In genomic region chr9:132857601-132858342, GRCh38 we compare ENCODE assay signal across 11 cellular contexts. TPM values are rescaled to one million over a fixed set of nuclear protein-coding genes. Genes with fewer than 3 reads are reported as not detected.
DNase-seq lines count a peak whose midpoint lies in the region; ATAC-seq, FAIRE-seq and TF ChIP-seq lines count a peak whose summit lies in the region.
"Had no signal": no experiment of that assay in that cellular context is flagged by ENCODE, and none has a peak within 500 bp of the region (broad histone marks: within the 10 kb centered on the region; RNA-seq: fewer than 3 reads in every experiment).

No MANE protein-coding gene starts in this region.

- no peak overlapping the region for H3K18ac ChIP-seq in trophoblast cell (ENCODE audit: low read length)

- H3K27ac ChIP-seq in trophoblast cell (ENCODE audit: low read depth, low read length) (no peak overlapping the region), gastroesophageal sphincter (peak overlapping the region in 2 of 4 donors; percentile 10 to 64)

- H3K9me3 ChIP-seq in trophoblast cell (ENCODE audit: insufficient read depth, low read depth, low read length) (no peaks in the 10 kb centered on the region), gastroesophageal sphincter (no peaks in the 10 kb centered on the region)

- H2AK5ac ChIP-seq in trophoblast cell (ENCODE audit: low read length): no peak overlapping the region

- no peak overlapping the region for H4K91ac ChIP-seq in trophoblast cell (ENCODE audit: low read depth, low read length)

- H3K4me1 ChIP-seq in trophoblast cell (ENCODE audit: control insufficient read depth in 1 of 2, insufficient read depth in 2 of 2, low read length in 2 of 2): no peaks in the 10 kb centered on the region
- H3K4me1 ChIP-seq in gastroesophageal sphincter: peaks cover 0 to 17% (median 0%) of the 10 kb centered on the region in 3 donors

- H3K36me3 ChIP-seq in trophoblast cell (ENCODE audit: control insufficient read depth in 1 of 2, insufficient read depth in 2 of 2, low read length in 2 of 2): no peaks in the 10 kb centered on the region
- H3K36me3 ChIP-seq in gastroesophageal sphincter: no peaks in the 10 kb centered on the region

- H3K4me3 ChIP-seq in trophoblast cell (ENCODE audit: low read depth, low read length) (no peak overlapping the region), gastroesophageal sphincter (no peak overlapping the region)

- no peak overlapping the region for H2BK5ac ChIP-seq in trophoblast cell (ENCODE audit: low read depth, low read length, poor library complexity)

- H3K79me2 ChIP-seq in trophoblast cell (ENCODE audit: control insufficient read depth, insufficient read depth, low read length, poor library complexity): no peaks in the 10 kb centered on the region

- no peak overlapping the region for H3K4me2 ChIP-seq in trophoblast cell (ENCODE audit: low read length)

- no peak overlapping the region for H3K14ac ChIP-seq in trophoblast cell (ENCODE audit: low read length)

- H3K4ac ChIP-seq in trophoblast cell (ENCODE audit: low read depth, low read length): no peak overlapping the region

- no peak for TF ChIP-seq POLR2A in H54 (IDR thresholded peaks at IDR 0.05; ENCODE audit: low read depth, low read length)
- TF ChIP-seq POLR2A in gastroesophageal sphincter (IDR thresholded peaks at IDR 0.05): no peak

- no peak overlapping the region for H2AFZ ChIP-seq in trophoblast cell (ENCODE audit: insufficient read depth, low read length, poor library complexity)

- H2BK120ac ChIP-seq in trophoblast cell (ENCODE audit: insufficient read depth, low read length, poor library complexity): no peak overlapping the region

- no CpG with 5 or more reads among the region's 24 CpGs for WGBS in trophoblast cell (ENCODE audit: extremely low coverage, insufficient coverage, insufficient read length)
- WGBS in gastroesophageal sphincter (ENCODE audit: low coverage in 1 of 2), 2 donors: 78% methylated on average over 11 of the region's 24 CpGs; no CpG with 5 or more reads in 1 of the 2 donors

- no peaks in the 10 kb centered on the region for H3K79me1 ChIP-seq in trophoblast cell (ENCODE audit: low read length)

- no peak overlapping the region for H3K9ac ChIP-seq in trophoblast cell (ENCODE audit: low read length)

- no peak overlapping the region for H3K23ac ChIP-seq in trophoblast cell (ENCODE audit: low read length)

- no peak for TF ChIP-seq CTCF in gastroesophageal sphincter (IDR thresholded peaks at IDR 0.05)

- no peak overlapping the region for H4K12ac ChIP-seq in trophoblast cell (ENCODE audit: low read depth, low read length)

- H3K27me3 ChIP-seq in trophoblast cell (ENCODE audit: insufficient read depth, low read length) (no peaks in the 10 kb centered on the region), gastroesophageal sphincter (no peaks in the 10 kb centered on the region)

- DNase-seq in A172 (ENCODE audit: low spot score) (peak; percentile 42), H54 (ENCODE audit: insufficient read length, low spot score) (peak; percentile 82), amniotic epithelial cell (ENCODE audit: low read depth) (peak; percentile 22), iPS-NIHi11 (ENCODE audit: low spot score) (peak; percentile 59), trophoblast cell (no peak), activated gamma-delta T cell treated with Interleukin-2 at 50 U/mL for 16 hours (no peak)
- DNase-seq: NCI-H524 treated with DMSO at 0.1 percent for 48 hours, T-cell had no signal

- H4K8ac ChIP-seq in trophoblast cell (ENCODE audit: low read depth, low read length): no peak overlapping the region

- FAIRE-seq in H54 (lab: Jason Lieb, UNC): no peak

- TF ChIP-seq EP300 in gastroesophageal sphincter (IDR thresholded peaks at IDR 0.05): no peak

- H2BK12ac ChIP-seq in trophoblast cell (ENCODE audit: low read length): no peak overlapping the region

- ATAC-seq in HG03139 (IDR thresholded peaks at IDR 0.05; ENCODE audit: unreplicated experiment) (no peak), gastroesophageal sphincter (no peak)
- ATAC-seq: stimulated activated memory B cell treated with anti-CD40 and anti-IgM and Interleukin-4, amounts not matched to agents 10 μg/mL and 1 μg/mL and 100 μg/mL, for 72 hours; T-cell had no signal

RNA-seq across cellular contexts. Expression of gene AK8, which starts 20.3 kb away (rescaled TPM):
- total RNA-seq in A172 (2014; rRNA removed; shearing (Covaris generic)): 0.43 and 0.90 TPM in 2 replicates
- 0.19 and 0.34 TPM in 2 replicates for polyA plus RNA-seq in trophoblast cell (2013)
- total RNA-seq in gastroesophageal sphincter: under 1 TPM; 0.31 to 0.81 (median 0.63) TPM
- total RNA-seq: T-cell had no signal

RNA-seq across cellular contexts. Expression of gene SPACA9, which starts 20.9 kb away (rescaled TPM):
- total RNA-seq in A172 (2014; rRNA removed; shearing (Covaris generic)): 5.1 and 9.6 TPM in 2 replicates
- 2.5 and 2.7 TPM in 2 replicates for polyA plus RNA-seq in trophoblast cell (2013)
- total RNA-seq in gastroesophageal sphincter: 1 to 10 TPM; 2.6 to 8.2 (median 3.9) TPM

Comparison
In these comparisons a context has a peak if more than half of its experiments do, and no peak if none do; other contexts are left out.
1. DNase-seq: peak in A172 (single experiment), H54 (single experiment), amniotic epithelial cell (single experiment) and iPS-NIHi11 (single experiment); none in trophoblast cell (0 of 2) and activated gamma-delta T cell treated with Interleukin-2 at 50 U/mL for 16 hours (single experiment).